Comparison of ENCODE assay signal across 1 cellular context in the genomic region with DNA sequence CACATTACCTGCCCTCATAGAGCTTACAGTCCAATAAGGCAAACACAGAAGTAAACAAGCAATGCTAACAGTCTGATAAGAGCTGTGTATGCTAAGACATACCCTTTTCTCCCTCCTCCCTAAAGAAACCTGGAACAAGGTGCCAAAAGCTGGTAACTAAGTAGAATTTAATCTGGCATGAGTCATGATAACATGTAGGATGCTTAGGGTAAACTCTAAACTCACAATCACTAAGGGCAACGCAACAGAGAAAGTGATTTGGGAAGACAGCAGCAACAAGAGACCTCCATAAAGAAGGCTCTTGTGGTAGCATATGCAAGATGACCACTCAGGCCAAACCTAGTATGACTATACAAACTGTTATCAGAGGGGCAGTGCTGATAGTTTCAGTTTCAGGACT.
TF ChIP-seq lines count a peak whose summit lies in the region.

No MANE protein-coding gene starts in this region.

TF ChIP-seq in GM12878, 131 proteins besides CTCF, POLR2A, EP300 and RAD21 (continued from another document):
- TF ChIP-seq, protein P1, sequence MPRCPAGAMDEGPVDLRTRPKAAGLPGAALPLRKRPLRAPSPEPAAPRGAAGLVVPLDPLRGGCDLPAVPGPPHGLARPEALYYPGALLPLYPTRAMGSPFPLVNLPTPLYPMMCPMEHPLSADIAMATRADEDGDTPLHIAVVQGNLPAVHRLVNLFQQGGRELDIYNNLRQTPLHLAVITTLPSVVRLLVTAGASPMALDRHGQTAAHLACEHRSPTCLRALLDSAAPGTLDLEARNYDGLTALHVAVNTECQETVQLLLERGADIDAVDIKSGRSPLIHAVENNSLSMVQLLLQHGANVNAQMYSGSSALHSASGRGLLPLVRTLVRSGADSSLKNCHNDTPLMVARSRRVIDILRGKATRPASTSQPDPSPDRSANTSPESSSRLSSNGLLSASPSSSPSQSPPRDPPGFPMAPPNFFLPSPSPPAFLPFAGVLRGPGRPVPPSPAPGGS (IDR thresholded peaks at IDR 0.05; ENCODE audit: borderline replicate concordance, insufficient read depth, low read depth, low read length, poor library complexity, severe bottlenecking), result no peak
- TF ChIP-seq NR2C2 (IDR thresholded peaks at IDR 0.05; ENCODE audit: borderline replicate concordance, control insufficient read depth, insufficient read length, low read depth) (no peak), FOS (IDR thresholded peaks at IDR 0.05; ENCODE audit: borderline replicate concordance, extremely low read depth, insufficient read length) (no peak), FOXM1 (IDR thresholded peaks at IDR 0.05; ENCODE audit: low read depth, low read length) (no peak), GATAD2B (conservative IDR thresholded peaks at IDR 0.05; ENCODE audit: low read depth) (no peak), ATF7 (IDR thresholded peaks at IDR 0.05; ENCODE audit: low read depth) (no peak), ZNF274 (IDR thresholded peaks at IDR 0.05; ENCODE audit: insufficient read depth, insufficient read length) (no peak)
